23 cellular contexts compared by ENCODE assay signal in the genomic region with DNA sequence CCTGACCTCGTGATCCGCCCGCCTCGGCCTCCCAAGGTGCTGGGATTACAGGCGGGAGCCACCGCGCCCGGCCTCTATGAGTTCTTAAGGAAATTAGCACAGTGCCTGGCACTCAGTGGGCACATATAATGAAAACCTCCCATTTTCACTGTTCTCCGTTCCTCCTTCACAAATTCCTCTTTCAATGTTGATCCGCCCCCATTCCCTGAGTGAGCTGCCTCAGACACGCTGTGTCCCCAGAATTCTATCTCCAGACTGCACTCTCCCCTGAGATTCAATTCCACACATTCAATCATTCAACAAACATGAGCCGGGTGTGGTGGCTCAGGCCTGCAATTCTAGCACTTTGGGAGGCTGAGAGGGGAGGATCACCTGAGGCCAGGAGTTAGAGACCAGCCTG. TPM values are rescaled to one million over a fixed set of nuclear protein-coding genes. Genes with fewer than 3 reads are reported as not detected.
"Had no signal": no experiment of that assay in that cellular context is flagged by ENCODE, and none has a peak within 500 bp of the region (broad histone marks: within the 10 kb centered on the region; RNA-seq: fewer than 3 reads in every experiment).

No MANE protein-coding gene starts in this region.

- ATAC-seq: activated CD4-positive, CD25-positive, alpha-beta regulatory T cell treated with anti-CD3 and anti-CD28 coated beads, Interleukin-2, amount 50 U/mL, for 24 hours; activated T-helper 17 cell treated with anti-CD3 and anti-CD28 coated beads, Interleukin-2, amount 50 U/mL, for 72 hours; body of pancreas; esophagus mucosa; right lobe of liver had no signal

- H3K36me3 Mint-ChIP-seq: mesothelial cell of epicardium had no signal

- H3K4me3 Mint-ChIP-seq: activated T-cell treated with anti-CD3 and anti-CD28 coated beads, Interleukin-2, amount 50 U/mL, for 24 hours; activated T-helper 17 cell treated with anti-CD3 and anti-CD28 coated beads, Interleukin-2, amount 50 U/mL, for 72 hours; dendritic cell treated with granulocyte-macrophage colony-stimulating factor and Interleukin-4, amounts not matched to agents 40 ng/mL and 50 ng/mL, for 4 days; mesothelial cell of epicardium had no signal

- H3K27me3 Mint-ChIP-seq: activated T-cell treated with anti-CD3 and anti-CD28 coated beads, Interleukin-2, amount 50 U/mL, for 24 hours; activated T-helper 17 cell treated with anti-CD3 and anti-CD28 coated beads, Interleukin-2, amount 50 U/mL, for 72 hours had no signal

- H3K9me3 ChIP-seq: body of pancreas, left ventricle myocardium inferior, right lobe of liver, stomach, suprapubic skin, tibial nerve had no signal

- H3K9me3 Mint-ChIP-seq: activated T-cell treated with anti-CD3 and anti-CD28 coated beads, Interleukin-2, amount 50 U/mL, for 24 hours; activated T-helper 17 cell treated with anti-CD3 and anti-CD28 coated beads, Interleukin-2, amount 50 U/mL, for 72 hours; dendritic cell treated with granulocyte-macrophage colony-stimulating factor and Interleukin-4, amounts not matched to agents 40 ng/mL and 50 ng/mL, for 4 days; mesothelial cell of epicardium had no signal

- H3K27ac Mint-ChIP-seq: activated T-cell treated with anti-CD3 and anti-CD28 coated beads, Interleukin-2, amount 50 U/mL, for 24 hours; activated T-helper 17 cell treated with anti-CD3 and anti-CD28 coated beads, Interleukin-2, amount 50 U/mL, for 72 hours; dendritic cell treated with granulocyte-macrophage colony-stimulating factor and Interleukin-4, amounts not matched to agents 40 ng/mL and 50 ng/mL, for 4 days; mesothelial cell of epicardium had no signal

- DNase-seq: activated CD4-positive, alpha-beta T cell treated with anti-CD3 and anti-CD28 coated beads, Interleukin-2, amount 50 U/mL, for 1 hour; activated CD8-positive, alpha-beta memory T cell treated with anti-CD3 and anti-CD28 coated beads for 24 hours; activated CD8-positive, alpha-beta memory T cell treated with anti-CD3 and anti-CD28 coated beads, Interleukin-2, amount 50 U/mL, for 4 hours; activated T-cell treated with anti-CD3 and anti-CD28 coated beads, Interleukin-2, amount 50 U/mL, for 24 hours; anterior cingulate cortex; body of pancreas; effector CD8-positive, alpha-beta T cell; foreskin melanocyte; left ventricle myocardium inferior; nucleus accumbens; posterior cingulate gyrus; right lobe of liver; stimulated activated CD4-positive, alpha-beta T cell treated with anti-CD3 and anti-CD28 coated beads, Interleukin-1b, Interleukin-23, amount 100 ng/mL, for 48 hours; stomach had no signal

RNA-seq across cellular contexts. Expression of gene P2RX1, which starts 7.0 kb away (rescaled TPM):
- total RNA-seq: lung microvascular endothelial cell had no signal
- polyA plus RNA-seq: neural cell had no signal

RNA-seq across cellular contexts. Expression of gene ATP2A3, which starts 55.0 kb away (rescaled TPM):
- polyA plus RNA-seq: neural cell had no signal
